ENCODE assay signal across 10 cellular contexts in genomic region chr5:146426853-146427618, GRCh38. TPM values are rescaled to one million over a fixed set of nuclear protein-coding genes. Genes with fewer than 3 reads are reported as not detected.
DNase-seq lines count a peak whose midpoint lies in the region; ATAC-seq and TF ChIP-seq lines count a peak whose summit lies in the region.
"Had no signal": no experiment of that assay in that cellular context is flagged by ENCODE, and none has a peak within 500 bp of the region (broad histone marks: within the 10 kb centered on the region; RNA-seq: fewer than 3 reads in every experiment).

No MANE protein-coding gene starts in this region.

- H3K36me3 Mint-ChIP-seq in Caco-2 (ENCODE audit: insufficient read depth, unreplicated experiment) = no peaks in the 10 kb centered on the region
- no peaks in the 10 kb centered on the region for H3K36me3 Mint-ChIP-seq in naive thymus-derived CD4-positive, alpha-beta T cell
- H3K36me3 Mint-ChIP-seq in activated T-helper 1 cell treated with anti-CD3 and anti-CD28 coated beads, Interleukin-12 subunit alpha, Interleukin-12 subunit beta, Interleukin-2, Interleukin-4 antibody, amounts not matched to agents 30 ng/mL and 10 ng/mL and 1 ng/mL, durations not matched to agents 14 hours and 24 hours and 36 hours (ENCODE audit: low read depth) = no peaks in the 10 kb centered on the region
- H3K36me3 Mint-ChIP-seq in activated naive CD4-positive, alpha-beta T cell treated with anti-CD3 and anti-CD28 coated beads, Interleukin-2, amount 10 ng/mL, durations not matched to agents 7 days and 5 days = no peaks in the 10 kb centered on the region
- H3K36me3 Mint-ChIP-seq: natural killer cell treated with Interleukin-12 subunit alpha and Interleukin-12 subunit beta and Interleukin-15 and Interleukin-18, amount 100 ng/mL, for 72 hours had no signal

- ATAC-seq in GM19043 (IDR thresholded peaks at IDR 0.05; ENCODE audit: low read depth, unreplicated experiment) = peak; percentile 70
- ATAC-seq in naive thymus-derived CD4-positive, alpha-beta T cell = peak; percentile 74

- H3K4me1 Mint-ChIP-seq in Caco-2 (ENCODE audit: low read depth, unreplicated experiment) = peaks cover 6% of the 10 kb centered on the region
- peaks cover 0 to 8% (median 5%) of the 10 kb centered on the region in 7 donors for H3K4me1 Mint-ChIP-seq in naive thymus-derived CD4-positive, alpha-beta T cell
- peaks cover 8% of the 10 kb centered on the region for H3K4me1 Mint-ChIP-seq in activated T-helper 1 cell treated with anti-CD3 and anti-CD28 coated beads, Interleukin-12 subunit alpha, Interleukin-12 subunit beta, Interleukin-2, Interleukin-4 antibody, amounts not matched to agents 30 ng/mL and 10 ng/mL and 1 ng/mL, durations not matched to agents 14 hours and 24 hours and 36 hours (ENCODE audit: low read depth)
- no peaks in the 10 kb centered on the region for H3K4me1 Mint-ChIP-seq in activated naive CD4-positive, alpha-beta T cell treated with anti-CD3 and anti-CD28 coated beads, Interleukin-2, amount 10 ng/mL, durations not matched to agents 7 days and 5 days

- no peaks in the 10 kb centered on the region for H3K9me3 ChIP-seq in Caco-2
- H3K9me3 ChIP-seq in naive thymus-derived CD4-positive, alpha-beta T cell (ENCODE audit: control insufficient read depth in 2 of 3, low read length in 3 of 3) = no peaks in the 10 kb centered on the region
- H3K9me3 ChIP-seq: SJCRH30 had no signal

- H3K9me3 Mint-ChIP-seq in Caco-2 (ENCODE audit: unreplicated experiment) = no peaks in the 10 kb centered on the region
- no peaks in the 10 kb centered on the region for H3K9me3 Mint-ChIP-seq in naive thymus-derived CD4-positive, alpha-beta T cell
- no peaks in the 10 kb centered on the region for H3K9me3 Mint-ChIP-seq in activated T-helper 1 cell treated with anti-CD3 and anti-CD28 coated beads, Interleukin-12 subunit alpha, Interleukin-12 subunit beta, Interleukin-2, Interleukin-4 antibody, amounts not matched to agents 30 ng/mL and 10 ng/mL and 1 ng/mL, durations not matched to agents 14 hours and 24 hours and 36 hours
- no peaks in the 10 kb centered on the region for H3K9me3 Mint-ChIP-seq in activated naive CD4-positive, alpha-beta T cell treated with anti-CD3 and anti-CD28 coated beads, Interleukin-2, amount 10 ng/mL, durations not matched to agents 7 days and 5 days
- H3K9me3 Mint-ChIP-seq: natural killer cell treated with Interleukin-12 subunit alpha and Interleukin-12 subunit beta and Interleukin-15 and Interleukin-18, amount 100 ng/mL, for 72 hours had no signal

- POLR2A ChIA-PET in Caco-2 (lab: Charles Lee) = no interaction called here
- POLR2A ChIA-PET in naive thymus-derived CD4-positive, alpha-beta T cell (lab: Charles Lee) = no interaction called here

- CTCF ChIA-PET in Caco-2 (lab: Charles Lee) = interaction anchor here (0.7 to 1.5 kb wide), 2 partner anchors 9 to 16 kb away, joined by 3 read pairs; no protein-coding TSS in a partner anchor
- CTCF ChIA-PET in naive thymus-derived CD4-positive, alpha-beta T cell (lab: Charles Lee) = interaction anchor here (0.9 to 1.8 kb wide), 3 partner anchors 132 to 745 kb away, joined by 3 to 4 read pairs (median 3); no protein-coding TSS in a partner anchor
- CTCF ChIA-PET in activated naive CD4-positive, alpha-beta T cell treated with anti-CD3 and anti-CD28 coated beads, Interleukin-2, amount 10 ng/mL, durations not matched to agents 7 days and 5 days (lab: Charles Lee) = interaction anchor here (0.7 to 2.1 kb wide), 7 partner anchors 9 to 143 kb away, joined by 3 to 7 read pairs (median 3); no protein-coding TSS in a partner anchor

- intact Hi-C loops in Caco-2 (cut with micrococcal nuclease; ENCODE audit: unreplicated experiment) = loop anchor here (1.0 to 10.0 kb wide), 2 partner anchors 136 to 292 kb away; no protein-coding TSS in a partner anchor
- intact Hi-C loops in naive thymus-derived CD4-positive, alpha-beta T cell (cut with micrococcal nuclease) = loop anchor here (1.0 to 5.0 kb wide), 3 partner anchors 136 to 745 kb away; no protein-coding TSS in a partner anchor
- intact Hi-C loops in activated T-helper 1 cell treated with anti-CD3 and anti-CD28 coated beads, Interleukin-12 subunit alpha, Interleukin-12 subunit beta, Interleukin-2, Interleukin-4 antibody, amounts not matched to agents 30 ng/mL and 10 ng/mL and 1 ng/mL, durations not matched to agents 14 hours and 24 hours and 36 hours (cut with micrococcal nuclease) = loop anchor here (1.0 to 10.0 kb wide), 4 partner anchors 136 to 746 kb away; partner anchors contain the start of gene PRELID2

- no TSS peak for BruUV-seq in Caco-2 (replicated peaks; lab: Mats Ljungman, UMichigan)

- H3K4me3 ChIP-seq in Caco-2 (ENCODE audit: low read depth, low read length) = no peak overlapping the region
- H3K4me3 ChIP-seq in epithelial cell of proximal tubule (ENCODE audit: low read depth, low read length) = no peak overlapping the region
- H3K4me3 ChIP-seq in naive thymus-derived CD4-positive, alpha-beta T cell (ENCODE audit: low read length) = no peak overlapping the region
- H3K4me3 ChIP-seq: SJCRH30 had no signal

- no peaks in the 10 kb centered on the region for H3K4me1 ChIP-seq in Caco-2
- no peaks in the 10 kb centered on the region for H3K4me1 ChIP-seq in naive thymus-derived CD4-positive, alpha-beta T cell (ENCODE audit: control insufficient read depth in 2 of 2, insufficient read depth in 2 of 2, low read length in 2 of 2)
- H3K4me1 ChIP-seq: SJCRH30 had no signal

- TF ChIP-seq CTCF in Caco-2 (IDR thresholded peaks at IDR 0.05; ENCODE audit: insufficient read depth in 1 of 2, low read depth in 1 of 2, low read length in 1 of 2, severe bottlenecking in 1 of 2, unreplicated experiment in 1 of 2) (peak; percentile 46 to 58), epithelial cell of proximal tubule (conservative IDR thresholded peaks at IDR 0.05; ENCODE audit: low read depth, low read length) (peak; percentile 71)

- no peaks in the 10 kb centered on the region for H3K27me3 ChIP-seq in Caco-2 (replicated peaks; ENCODE audit: control insufficient read depth, insufficient read depth, low read length)
- H3K27me3 ChIP-seq in naive thymus-derived CD4-positive, alpha-beta T cell (ENCODE audit: control insufficient read depth in 2 of 2, insufficient read depth in 2 of 2, low read length in 2 of 2) = no peaks in the 10 kb centered on the region

- H3K27ac Mint-ChIP-seq in Caco-2 (ENCODE audit: unreplicated experiment) = no peak overlapping the region
- H3K27ac Mint-ChIP-seq in naive thymus-derived CD4-positive, alpha-beta T cell = peak overlapping the region in 2 of 9 donors; percentile 5 to 22
- no peak overlapping the region for H3K27ac Mint-ChIP-seq in activated T-helper 1 cell treated with anti-CD3 and anti-CD28 coated beads, Interleukin-12 subunit alpha, Interleukin-12 subunit beta, Interleukin-2, Interleukin-4 antibody, amounts not matched to agents 30 ng/mL and 10 ng/mL and 1 ng/mL, durations not matched to agents 14 hours and 24 hours and 36 hours
- no peak overlapping the region for H3K27ac Mint-ChIP-seq in activated naive CD4-positive, alpha-beta T cell treated with anti-CD3 and anti-CD28 coated beads, Interleukin-2, amount 10 ng/mL, durations not matched to agents 7 days and 5 days
- H3K27ac Mint-ChIP-seq: natural killer cell treated with Interleukin-12 subunit alpha and Interleukin-12 subunit beta and Interleukin-15 and Interleukin-18, amount 100 ng/mL, for 72 hours had no signal

- no peak overlapping the region for H3K4me3 Mint-ChIP-seq in Caco-2 (ENCODE audit: unreplicated experiment)
- peak overlapping the region in 1 of 10 donors; percentile 33 for H3K4me3 Mint-ChIP-seq in naive thymus-derived CD4-positive, alpha-beta T cell
- no peak overlapping the region for H3K4me3 Mint-ChIP-seq in activated T-helper 1 cell treated with anti-CD3 and anti-CD28 coated beads, Interleukin-12 subunit alpha, Interleukin-12 subunit beta, Interleukin-2, Interleukin-4 antibody, amounts not matched to agents 30 ng/mL and 10 ng/mL and 1 ng/mL, durations not matched to agents 14 hours and 24 hours and 36 hours
- no peak overlapping the region for H3K4me3 Mint-ChIP-seq in activated naive CD4-positive, alpha-beta T cell treated with anti-CD3 and anti-CD28 coated beads, Interleukin-2, amount 10 ng/mL, durations not matched to agents 7 days and 5 days
- H3K4me3 Mint-ChIP-seq: natural killer cell treated with Interleukin-12 subunit alpha and Interleukin-12 subunit beta and Interleukin-15 and Interleukin-18, amount 100 ng/mL, for 72 hours had no signal

- H3K27ac ChIP-seq in naive thymus-derived CD4-positive, alpha-beta T cell (ENCODE audit: low read depth, low read length) = no peak overlapping the region
- H3K27ac ChIP-seq: SJCRH30 had no signal

- no peak for TF ChIP-seq EP300 in Ishikawa (IDR thresholded peaks at IDR 0.05; ENCODE audit: borderline replicate concordance)

- H3K36me3 ChIP-seq in Caco-2 (ENCODE audit: control insufficient read depth, insufficient read depth, low read length) = no peaks in the 10 kb centered on the region
- H3K36me3 ChIP-seq in naive thymus-derived CD4-positive, alpha-beta T cell (ENCODE audit: control insufficient read depth in 2 of 3, insufficient read depth in 3 of 3, low read length in 3 of 3) = no peaks in the 10 kb centered on the region
- H3K36me3 ChIP-seq: SJCRH30 had no signal

- peak in 1 of 2 experiments; percentile 42 for DNase-seq in Caco-2
- DNase-seq in RPMI7951 (ENCODE audit: low read depth) = peak; percentile 46
- DNase-seq in epithelial cell of proximal tubule (ENCODE audit: low read depth) = no peak
- DNase-seq in naive thymus-derived CD4-positive, alpha-beta T cell = peak in 5 of 9 donors; percentile 33 to 47 (median 45)
- no peak for DNase-seq in activated T-helper 1 cell treated with anti-CD3 and anti-CD28 coated beads, Interleukin-12 subunit alpha, Interleukin-12 subunit beta, Interleukin-2, Interleukin-4 antibody, amounts not matched to agents 30 ng/mL and 10 ng/mL and 1 ng/mL, durations not matched to agents 14 hours and 24 hours and 36 hours (ENCODE audit: low spot score)
- DNase-seq in activated naive CD4-positive, alpha-beta T cell treated with anti-CD3 and anti-CD28 coated beads, Interleukin-2, amount 10 ng/mL, durations not matched to agents 7 days and 5 days = no peak

- TF ChIP-seq RAD21 in Ishikawa (IDR thresholded peaks at IDR 0.05; ENCODE audit: low read depth) = peak; percentile 84

- peaks cover 8% of the 10 kb centered on the region for H3K27me3 Mint-ChIP-seq in Caco-2 (ENCODE audit: insufficient read depth, unreplicated experiment)
- H3K27me3 Mint-ChIP-seq in naive thymus-derived CD4-positive, alpha-beta T cell = peaks cover 11 to 28% (median 19%) of the 10 kb centered on the region in 5 donors
- peaks cover 11% of the 10 kb centered on the region for H3K27me3 Mint-ChIP-seq in activated T-helper 1 cell treated with anti-CD3 and anti-CD28 coated beads, Interleukin-12 subunit alpha, Interleukin-12 subunit beta, Interleukin-2, Interleukin-4 antibody, amounts not matched to agents 30 ng/mL and 10 ng/mL and 1 ng/mL, durations not matched to agents 14 hours and 24 hours and 36 hours (ENCODE audit: insufficient read depth)
- peaks cover 26% of the 10 kb centered on the region for H3K27me3 Mint-ChIP-seq in activated naive CD4-positive, alpha-beta T cell treated with anti-CD3 and anti-CD28 coated beads, Interleukin-2, amount 10 ng/mL, durations not matched to agents 7 days and 5 days

RNA-seq across cellular contexts. Expression of gene TCERG1, which starts 20.1 kb away (rescaled TPM):
- total RNA-seq in Caco-2 (2022) (88.2 and 97.1 TPM in 2 replicates), epithelial cell of proximal tubule (43.7 and 60.0 TPM in 2 replicates)
- 29.2 and 33.9 TPM in 2 replicates for total RNA-seq in RPMI7951 (2014; rRNA removed; shearing (Covaris generic))
- total RNA-seq in naive thymus-derived CD4-positive, alpha-beta T cell = 100 to 1,000 TPM in 1 of 5 experiments, 10 to 100 TPM in 4; 75.2 to 101 (median 83.8) TPM
- 10 to 100 TPM; 40.2 to 57.7 TPM for polyA plus RNA-seq in naive thymus-derived CD4-positive, alpha-beta T cell
- 152 and 160 TPM in 2 replicates for total RNA-seq in activated T-helper 1 cell treated with anti-CD3 and anti-CD28 coated beads, Interleukin-12 subunit alpha, Interleukin-12 subunit beta, Interleukin-2, Interleukin-4 antibody, amounts not matched to agents 30 ng/mL and 10 ng/mL and 1 ng/mL, durations not matched to agents 14 hours and 24 hours and 36 hours

Comparison
In these comparisons a context has a peak if more than half of its experiments do, and no peak if none do; other contexts are left out.
1. DNase-seq: peak in RPMI7951 (single experiment) and naive thymus-derived CD4-positive, alpha-beta T cell (5 of 9); none in epithelial cell of proximal tubule (single experiment), activated T-helper 1 cell treated with anti-CD3 and anti-CD28 coated beads, Interleukin-12 subunit alpha, Interleukin-12 subunit beta, Interleukin-2, Interleukin-4 antibody, amounts not matched to agents 30 ng/mL and 10 ng/mL and 1 ng/mL, durations not matched to agents 14 hours and 24 hours and 36 hours (single experiment) and activated naive CD4-positive, alpha-beta T cell treated with anti-CD3 and anti-CD28 coated beads, Interleukin-2, amount 10 ng/mL, durations not matched to agents 7 days and 5 days (single experiment).